In the genomic region with DNA sequence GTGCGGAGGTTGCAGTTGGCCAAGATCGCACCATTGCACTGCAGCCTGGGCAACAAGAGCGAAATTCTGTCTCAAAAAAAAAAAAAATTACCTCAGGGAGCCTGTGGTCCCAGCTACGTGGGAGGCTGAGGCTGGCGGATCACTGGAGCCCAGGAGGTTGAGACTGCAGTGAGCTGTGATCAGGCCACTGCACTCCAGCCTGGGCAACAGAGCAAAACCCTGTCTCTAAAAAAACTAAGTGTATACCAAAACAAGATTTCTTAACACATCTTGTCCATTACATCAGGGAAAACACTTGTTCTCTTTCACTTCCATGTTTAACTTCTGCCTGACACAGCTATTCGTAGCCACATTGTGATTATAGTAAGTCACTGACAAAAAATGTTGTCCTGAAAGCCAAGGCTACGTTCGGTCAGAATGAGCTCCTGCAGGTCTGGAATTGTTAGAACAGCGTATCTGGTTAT, we compare ENCODE assay signal across 8 cellular contexts. TPM values are rescaled to one million over a fixed set of nuclear protein-coding genes. Genes with fewer than 3 reads are reported as not detected.
DNase-seq lines count a peak whose midpoint lies in the region; ATAC-seq and TF ChIP-seq lines count a peak whose summit lies in the region.

No MANE protein-coding gene starts in this region.

- ATAC-seq in esophagus mucosa = no peak

- DNase-seq in AG10803 (ENCODE audit: low read depth) = peak; percentile 95
- DNase-seq in HK-2 (ENCODE audit: unreplicated experiment) = peak; percentile 32
- peak; percentile 87 for DNase-seq in astrocyte of the spinal cord (ENCODE audit: low read depth, low spot score)
- peak; percentile 31 for DNase-seq in midbrain (lab: John Stamatoyannopoulos, UW)
- no peak for DNase-seq in AML-193 (lab: John Stamatoyannopoulos, UW)
- DNase-seq in NCI-H226 = no peak
- no peak for DNase-seq in NCI-H187 treated with DMSO at 0.1 percent for 48 hours (lab: John Stamatoyannopoulos, UW)

- in situ Hi-C loops in astrocyte of the spinal cord (cut with HindIII; ENCODE audit: low sequenced_read_pairs) = no loop called here

- H3K4me3 ChIP-seq in AG10803 (ENCODE audit: low read length) = peak overlapping the region; percentile 80
- H3K4me3 ChIP-seq in astrocyte of the spinal cord (ENCODE audit: low read depth, low read length) = no peak overlapping the region

- no peak for TF ChIP-seq CTCF in AG10803 (conservative IDR thresholded peaks at IDR 0.05; ENCODE audit: low read length)
- no peak for TF ChIP-seq CTCF in astrocyte of the spinal cord (IDR thresholded peaks at IDR 0.05; ENCODE audit: low read depth, low read length)

RNA-seq across cellular contexts. Expression of gene TMEM80, which starts 1.4 kb away (rescaled TPM):
- total RNA-seq in esophagus mucosa = 15.7 TPM

RNA-seq across cellular contexts. Expression of gene DEAF1, which starts 2.0 kb away (rescaled TPM):
- total RNA-seq in esophagus mucosa = 23.8 TPM

RNA-seq across cellular contexts. Expression of gene EPS8L2, which starts 9.0 kb away (rescaled TPM):
- total RNA-seq in esophagus mucosa = 259 TPM

RNA-seq across cellular contexts. Expression of gene TALDO1, which starts 50.2 kb away (rescaled TPM):
- total RNA-seq in esophagus mucosa = 263 TPM

RNA-seq across cellular contexts. Expression of gene DRD4, which starts 60.0 kb away (rescaled TPM):
- 0.16 TPM for total RNA-seq in esophagus mucosa

Comparison
In these comparisons a context has a peak if more than half of its experiments do, and no peak if none do; other contexts are left out.
1. DNase-seq: peak in AG10803 (single experiment), HK-2 (single experiment), astrocyte of the spinal cord (single experiment) and midbrain (single experiment); none in AML-193 (0 of 2), NCI-H226 (single experiment) and NCI-H187 treated with DMSO at 0.1 percent for 48 hours (single experiment).